1 cellular context compared by ENCODE assay signal in the genomic region with DNA sequence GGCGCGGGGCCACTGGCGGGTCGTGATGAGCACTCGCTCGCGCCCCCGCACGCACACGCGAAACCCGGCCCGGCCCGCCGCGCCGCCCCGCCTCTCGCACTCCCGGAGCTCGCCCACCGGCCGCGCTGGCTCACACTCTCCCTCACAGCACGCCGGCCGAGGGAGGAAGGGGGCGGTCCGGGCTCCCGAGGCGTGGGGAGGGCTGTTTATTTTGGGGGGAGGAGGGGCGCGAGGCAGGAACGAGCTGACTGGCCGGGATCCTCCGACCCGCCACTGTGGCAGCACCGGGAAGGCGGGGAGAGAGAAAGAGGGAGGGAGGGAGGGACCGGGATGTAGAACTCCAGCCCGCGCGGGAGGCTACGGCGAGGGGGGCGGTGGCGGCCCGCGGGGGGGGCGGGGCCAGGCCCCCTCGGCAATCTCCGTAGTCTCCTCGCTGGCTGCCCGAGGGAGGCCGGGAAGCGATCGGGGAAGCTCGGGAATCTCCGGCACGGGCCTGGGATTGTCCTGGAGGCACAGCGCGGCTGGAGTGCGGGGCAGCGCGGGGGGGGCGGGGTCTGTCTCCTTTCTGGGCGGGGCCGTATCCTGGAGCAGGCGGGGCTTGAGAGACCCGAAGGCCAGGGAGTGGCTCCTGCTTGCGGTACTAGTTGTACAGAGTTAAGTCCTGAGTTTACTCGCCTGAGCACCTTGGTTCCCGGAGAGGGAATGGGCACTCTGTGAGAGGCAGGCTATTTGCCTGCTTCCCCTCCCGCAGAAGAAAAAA.
TF ChIP-seq lines count a peak whose summit lies in the region.

A gene with protein sequence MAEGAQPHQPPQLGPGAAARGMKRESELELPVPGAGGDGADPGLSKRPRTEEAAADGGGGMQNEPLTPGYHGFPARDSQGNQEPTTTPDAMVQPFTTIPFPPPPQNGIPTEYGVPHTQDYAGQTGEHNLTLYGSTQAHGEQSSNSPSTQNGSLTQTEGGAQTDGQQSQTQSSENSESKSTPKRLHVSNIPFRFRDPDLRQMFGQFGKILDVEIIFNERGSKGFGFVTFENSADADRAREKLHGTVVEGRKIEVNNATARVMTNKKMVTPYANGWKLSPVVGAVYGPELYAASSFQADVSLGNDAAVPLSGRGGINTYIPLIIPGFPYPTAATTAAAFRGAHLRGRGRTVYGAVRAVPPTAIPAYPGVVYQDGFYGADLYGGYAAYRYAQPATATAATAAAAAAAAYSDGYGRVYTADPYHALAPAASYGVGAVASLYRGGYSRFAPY (minus strand): TSS at position 179 of the 760 bp plus-strand sequence. CDS start 399 bp downstream, outside the sequence.

TF ChIP-seq in A549, 52 proteins besides CTCF, POLR2A, EP300 and RAD21 (continued from another document):
- TF ChIP-seq, protein P1, sequence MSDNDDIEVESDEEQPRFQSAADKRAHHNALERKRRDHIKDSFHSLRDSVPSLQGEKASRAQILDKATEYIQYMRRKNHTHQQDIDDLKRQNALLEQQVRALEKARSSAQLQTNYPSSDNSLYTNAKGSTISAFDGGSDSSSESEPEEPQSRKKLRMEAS (IDR thresholded peaks at IDR 0.05), result peak; percentile 37; the same call in 1 of the 2 replicates
- TF ChIP-seq, protein P2, sequence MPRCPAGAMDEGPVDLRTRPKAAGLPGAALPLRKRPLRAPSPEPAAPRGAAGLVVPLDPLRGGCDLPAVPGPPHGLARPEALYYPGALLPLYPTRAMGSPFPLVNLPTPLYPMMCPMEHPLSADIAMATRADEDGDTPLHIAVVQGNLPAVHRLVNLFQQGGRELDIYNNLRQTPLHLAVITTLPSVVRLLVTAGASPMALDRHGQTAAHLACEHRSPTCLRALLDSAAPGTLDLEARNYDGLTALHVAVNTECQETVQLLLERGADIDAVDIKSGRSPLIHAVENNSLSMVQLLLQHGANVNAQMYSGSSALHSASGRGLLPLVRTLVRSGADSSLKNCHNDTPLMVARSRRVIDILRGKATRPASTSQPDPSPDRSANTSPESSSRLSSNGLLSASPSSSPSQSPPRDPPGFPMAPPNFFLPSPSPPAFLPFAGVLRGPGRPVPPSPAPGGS (IDR thresholded peaks at IDR 0.05), result peak; percentile 61; the same call in 1 of the 3 replicates
- TF ChIP-seq RNF2 (IDR thresholded peaks at IDR 0.05; ENCODE audit: borderline replicate concordance, low read depth), result no peak
- TF ChIP-seq, protein P3, sequence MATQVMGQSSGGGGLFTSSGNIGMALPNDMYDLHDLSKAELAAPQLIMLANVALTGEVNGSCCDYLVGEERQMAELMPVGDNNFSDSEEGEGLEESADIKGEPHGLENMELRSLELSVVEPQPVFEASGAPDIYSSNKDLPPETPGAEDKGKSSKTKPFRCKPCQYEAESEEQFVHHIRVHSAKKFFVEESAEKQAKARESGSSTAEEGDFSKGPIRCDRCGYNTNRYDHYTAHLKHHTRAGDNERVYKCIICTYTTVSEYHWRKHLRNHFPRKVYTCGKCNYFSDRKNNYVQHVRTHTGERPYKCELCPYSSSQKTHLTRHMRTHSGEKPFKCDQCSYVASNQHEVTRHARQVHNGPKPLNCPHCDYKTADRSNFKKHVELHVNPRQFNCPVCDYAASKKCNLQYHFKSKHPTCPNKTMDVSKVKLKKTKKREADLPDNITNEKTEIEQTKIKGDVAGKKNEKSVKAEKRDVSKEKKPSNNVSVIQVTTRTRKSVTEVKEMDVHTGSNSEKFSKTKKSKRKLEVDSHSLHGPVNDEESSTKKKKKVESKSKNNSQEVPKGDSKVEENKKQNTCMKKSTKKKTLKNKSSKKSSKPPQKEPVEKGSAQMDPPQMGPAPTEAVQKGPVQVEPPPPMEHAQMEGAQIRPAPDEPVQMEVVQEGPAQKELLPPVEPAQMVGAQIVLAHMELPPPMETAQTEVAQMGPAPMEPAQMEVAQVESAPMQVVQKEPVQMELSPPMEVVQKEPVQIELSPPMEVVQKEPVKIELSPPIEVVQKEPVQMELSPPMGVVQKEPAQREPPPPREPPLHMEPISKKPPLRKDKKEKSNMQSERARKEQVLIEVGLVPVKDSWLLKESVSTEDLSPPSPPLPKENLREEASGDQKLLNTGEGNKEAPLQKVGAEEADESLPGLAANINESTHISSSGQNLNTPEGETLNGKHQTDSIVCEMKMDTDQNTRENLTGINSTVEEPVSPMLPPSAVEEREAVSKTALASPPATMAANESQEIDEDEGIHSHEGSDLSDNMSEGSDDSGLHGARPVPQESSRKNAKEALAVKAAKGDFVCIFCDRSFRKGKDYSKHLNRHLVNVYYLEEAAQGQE (IDR thresholded peaks at IDR 0.05), result no peak
